Comparison of ENCODE assay signal across 1 cellular context in genomic region chr1:67916439-67916886, GRCh38.
TF ChIP-seq lines count a peak whose summit lies in the region.

No MANE protein-coding gene starts in this region.

TF ChIP-seq in K562, 482 proteins besides CTCF, POLR2A, EP300 and RAD21 (continued from another document and continues in another):
- peak in 1 of 2 experiments; percentile 57; a peak in 1 of 4 replicates for TF ChIP-seq ZNF639 (CRISPR knock-in tag; conservative IDR thresholded peaks at IDR 0.05 in 1 of 2, IDR thresholded peaks at IDR 0.05 in 1 of 2)
- TF ChIP-seq CHD7 (IDR thresholded peaks at IDR 0.05; ENCODE audit: low read depth, low read length): no peak
- TF ChIP-seq NONO (IDR thresholded peaks at IDR 0.05; ENCODE audit: low read depth in 2 of 2, low read length in 1 of 2): no peak
- no peak for TF ChIP-seq PHF20 (IDR thresholded peaks at IDR 0.05; ENCODE audit: partially characterized antibody)
- no peak for TF ChIP-seq RBM15 (IDR thresholded peaks at IDR 0.05; ENCODE audit: insufficient read depth, low read length)
- 0 out of 2 replicates have a peak, but pooled peaks have one; percentile 12 for TF ChIP-seq SMARCA5 (IDR thresholded peaks at IDR 0.05)
- no peak for TF ChIP-seq SAP30 (IDR thresholded peaks at IDR 0.05; ENCODE audit: borderline replicate concordance, insufficient read depth, low read depth, low read length, poor library complexity, severe bottlenecking)
- TF ChIP-seq POLR2AphosphoS2 (IDR thresholded peaks at IDR 0.05; ENCODE audit: low read length): no peak
- peak; percentile 84; the same call in 1 of the 2 replicates for TF ChIP-seq ZNF175 (CRISPR knock-in tag; IDR thresholded peaks at IDR 0.05; ENCODE audit: low read depth)
- no peak for TF ChIP-seq HCFC1 (IDR thresholded peaks at IDR 0.05; ENCODE audit: low read depth, low read length)
- peak; percentile 73 for TF ChIP-seq ZNF24 (IDR thresholded peaks at IDR 0.05)
- TF ChIP-seq FOXA1 (IDR thresholded peaks at IDR 0.05; ENCODE audit: borderline replicate concordance): no peak
- no peak for TF ChIP-seq ZNF253 (CRISPR knock-in tag; conservative IDR thresholded peaks at IDR 0.05)
- TF ChIP-seq BCLAF1 (IDR thresholded peaks at IDR 0.05; ENCODE audit: borderline replicate concordance in 1 of 2, control insufficient read depth in 1 of 2, low read depth in 2 of 2, low read length in 1 of 2): no peak
- TF ChIP-seq TCF3 (CRISPR knock-in tag; IDR thresholded peaks at IDR 0.05): peak; percentile 42
- no peak for TF ChIP-seq ZNF143 (CRISPR knock-in tag; IDR thresholded peaks at IDR 0.05)
- TF ChIP-seq GABPB2 (CRISPR knock-in tag; conservative IDR thresholded peaks at IDR 0.05): no peak
- 0 out of 2 replicates have a peak, but pooled peaks have one; percentile 38 for TF ChIP-seq CREB3 (tag; conservative IDR thresholded peaks at IDR 0.05; ENCODE audit: low read depth)
- peak; percentile 88; the same call in 1 of the 2 replicates for TF ChIP-seq MECOM (CRISPR knock-in tag; IDR thresholded peaks at IDR 0.05)
- no peak for TF ChIP-seq ZNF586 (CRISPR knock-in tag; conservative IDR thresholded peaks at IDR 0.05)
- no peak for TF ChIP-seq NELFE (IDR thresholded peaks at IDR 0.05; ENCODE audit: insufficient read depth, insufficient read length)
- no peak for TF ChIP-seq MAFK (IDR thresholded peaks at IDR 0.05; ENCODE audit: low read length)
- no peak for TF ChIP-seq ZNF77 (CRISPR knock-in tag; IDR thresholded peaks at IDR 0.05)
- TF ChIP-seq CREB1 (IDR thresholded peaks at IDR 0.05): no peak
- TF ChIP-seq CREB1 (CRISPR knock-in tag; IDR thresholded peaks at IDR 0.05): no peak
- TF ChIP-seq RCOR1 (IDR thresholded peaks at IDR 0.05; ENCODE audit: borderline replicate concordance in 1 of 2, low read depth in 2 of 2, low read length in 2 of 2): peak in 1 of 2 experiments; percentile 81; a peak in 3 of 4 replicates
- TF ChIP-seq ZNF583 (CRISPR knock-in tag; IDR thresholded peaks at IDR 0.05): 0 out of 2 replicates have a peak, but pooled peaks have one; percentile 14
- no peak for TF ChIP-seq DACH1 (IDR thresholded peaks at IDR 0.05; ENCODE audit: partially characterized antibody)
- no peak for TF ChIP-seq MCM5 (IDR thresholded peaks at IDR 0.05; ENCODE audit: low read depth)
- no peak for TF ChIP-seq RB1 (IDR thresholded peaks at IDR 0.05; ENCODE audit: low read depth)
- TF ChIP-seq IRF9 (tag; IDR thresholded peaks at IDR 0.05): no peak
- TF ChIP-seq TFAM (CRISPR knock-in tag; conservative IDR thresholded peaks at IDR 0.05): no peak
- TF ChIP-seq CC2D1A (IDR thresholded peaks at IDR 0.05): 0 out of 2 replicates have a peak, but pooled peaks have one; percentile 40
- TF ChIP-seq PTRF (tag; IDR thresholded peaks at IDR 0.05): no peak
- TF ChIP-seq ZNF133 (CRISPR knock-in tag; IDR thresholded peaks at IDR 0.05): no peak
- TF ChIP-seq ATF4 (CRISPR knock-in tag; IDR thresholded peaks at IDR 0.05): no peak
- no peak for TF ChIP-seq ESRRB (CRISPR knock-in tag; IDR thresholded peaks at IDR 0.05; ENCODE audit: borderline replicate concordance)
- TF ChIP-seq ARID3A (IDR thresholded peaks at IDR 0.05; ENCODE audit: borderline replicate concordance, low read depth, low read length): no peak
- TF ChIP-seq LCOR (CRISPR knock-in tag; IDR thresholded peaks at IDR 0.05): 0 out of 2 replicates have a peak, but pooled peaks have one; percentile 30
- peak; percentile 81 for TF ChIP-seq VEZF1 (CRISPR knock-in tag; IDR thresholded peaks at IDR 0.05)
- no peak for TF ChIP-seq SIRT6 (IDR thresholded peaks at IDR 0.05; ENCODE audit: low read depth, low read length)
- no peak for TF ChIP-seq ZNF23 (CRISPR knock-in tag; IDR thresholded peaks at IDR 0.05)
- no peak for TF ChIP-seq FOXJ3 (CRISPR knock-in tag; IDR thresholded peaks at IDR 0.05)
